Comparison of ENCODE assay signal across 8 cellular contexts in the genomic region with DNA sequence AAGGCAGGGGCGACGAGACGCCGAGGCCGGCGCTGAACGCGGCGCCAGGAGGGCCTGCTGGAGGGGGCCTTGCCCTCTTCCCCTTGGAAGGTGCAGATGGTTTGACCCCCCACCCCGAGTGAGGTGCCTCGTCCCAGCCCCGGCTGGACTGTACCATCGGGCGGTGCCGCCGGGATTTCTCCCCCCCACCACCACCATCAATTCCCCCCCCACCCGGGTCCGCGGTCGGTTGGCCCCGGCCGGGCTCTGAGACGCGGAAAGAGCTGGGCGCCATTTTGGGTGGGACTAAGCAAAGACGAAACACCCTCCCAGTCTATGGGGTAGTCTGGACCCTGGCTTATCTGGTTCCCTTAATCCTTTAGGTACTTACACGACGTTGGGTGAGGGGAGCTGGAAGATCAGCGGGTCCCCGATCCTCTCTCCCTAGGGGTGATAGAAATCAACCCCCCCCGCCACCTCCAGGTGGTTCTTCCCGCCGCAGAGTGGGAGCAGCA. TPM values are rescaled to one million over a fixed set of nuclear protein-coding genes. Genes with fewer than 3 reads are reported as not detected.
A peak's percentile ranks its signal among the peaks of the same experiment; 100 is the strongest.
DNase-seq lines count a peak whose midpoint lies in the region; ATAC-seq and TF ChIP-seq lines count a peak whose summit lies in the region.

A gene with protein sequence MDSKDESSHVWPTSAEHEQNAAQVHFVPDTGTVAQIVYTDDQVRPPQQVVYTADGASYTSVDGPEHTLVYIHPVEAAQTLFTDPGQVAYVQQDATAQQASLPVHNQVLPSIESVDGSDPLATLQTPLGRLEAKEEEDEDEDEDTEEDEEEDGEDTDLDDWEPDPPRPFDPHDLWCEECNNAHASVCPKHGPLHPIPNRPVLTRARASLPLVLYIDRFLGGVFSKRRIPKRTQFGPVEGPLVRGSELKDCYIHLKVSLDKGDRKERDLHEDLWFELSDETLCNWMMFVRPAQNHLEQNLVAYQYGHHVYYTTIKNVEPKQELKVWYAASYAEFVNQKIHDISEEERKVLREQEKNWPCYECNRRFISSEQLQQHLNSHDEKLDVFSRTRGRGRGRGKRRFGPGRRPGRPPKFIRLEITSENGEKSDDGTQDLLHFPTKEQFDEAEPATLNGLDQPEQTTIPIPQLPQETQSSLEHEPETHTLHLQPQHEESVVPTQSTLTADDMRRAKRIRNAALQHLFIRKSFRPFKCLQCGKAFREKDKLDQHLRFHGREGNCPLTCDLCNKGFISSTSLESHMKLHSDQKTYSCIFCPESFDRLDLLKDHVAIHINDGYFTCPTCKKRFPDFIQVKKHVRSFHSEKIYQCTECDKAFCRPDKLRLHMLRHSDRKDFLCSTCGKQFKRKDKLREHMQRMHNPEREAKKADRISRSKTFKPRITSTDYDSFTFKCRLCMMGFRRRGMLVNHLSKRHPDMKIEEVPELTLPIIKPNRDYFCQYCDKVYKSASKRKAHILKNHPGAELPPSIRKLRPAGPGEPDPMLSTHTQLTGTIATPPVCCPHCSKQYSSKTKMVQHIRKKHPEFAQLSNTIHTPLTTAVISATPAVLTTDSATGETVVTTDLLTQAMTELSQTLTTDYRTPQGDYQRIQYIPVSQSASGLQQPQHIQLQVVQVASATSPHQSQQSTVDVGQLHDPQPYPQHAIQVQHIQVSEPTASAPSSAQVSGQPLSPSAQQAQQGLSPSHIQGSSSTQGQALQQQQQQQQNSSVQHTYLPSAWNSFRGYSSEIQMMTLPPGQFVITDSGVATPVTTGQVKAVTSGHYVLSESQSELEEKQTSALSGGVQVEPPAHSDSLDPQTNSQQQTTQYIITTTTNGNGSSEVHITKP (minus strand): TSS at position 484 of the 494 bp plus-strand sequence. CDS start 41,871 bp downstream, outside the sequence.

- H3K9ac ChIP-seq in trophoblast cell (ENCODE audit: low read length), result peak within 1 kb of the TSS; percentile 95

- H3K79me1 ChIP-seq in trophoblast cell (ENCODE audit: low read length), result peaks cover 23% of the 10 kb centered on the region

- peak within 1 kb of the TSS; percentile 97 for H3K27ac ChIP-seq in HEK293 (ENCODE audit: extremely low read depth, low read depth, low read length)
- H3K27ac ChIP-seq in trophoblast cell (ENCODE audit: low read depth, low read length), result peak within 1 kb of the TSS; percentile 98
- peak within 1 kb of the TSS; percentile 100 for H3K27ac ChIP-seq in upper lobe of right lung

- H3K4me3 ChIP-seq in HEK293 (ENCODE audit: low read depth, low read length) (peak within 1 kb of the TSS; percentile 80), trophoblast cell (ENCODE audit: low read depth, low read length) (peak within 1 kb of the TSS; percentile 95), upper lobe of right lung (peak within 1 kb of the TSS; percentile 81)

- peak within 1 kb of the TSS; percentile 100 for H3K14ac ChIP-seq in trophoblast cell (ENCODE audit: low read length)

- no peak within 1 kb of the TSS for H3K23ac ChIP-seq in trophoblast cell (ENCODE audit: low read length)

- DNase-seq in GM10248 (ENCODE audit: extremely low spot score) (peak; percentile 91), MV-4-11 (lab: John Stamatoyannopoulos, UW) (peak; percentile 89), SW 1271 (lab: John Stamatoyannopoulos, UW) (peak; percentile 69 to 94), cardiac septum (ENCODE audit: low spot score) (peak; percentile 95), trophoblast cell (peak; percentile 75 to 87), upper lobe of right lung (peak; percentile 96)
- peak; percentile 86 for DNase-seq in activated naive CD8-positive, alpha-beta T cell treated with anti-CD3 and anti-CD28 coated beads, Interleukin-2, amount 50 U/mL, for 16 hours (ENCODE audit: low read depth, low spot score)

- no peaks in the 10 kb centered on the region for H3K27me3 ChIP-seq in trophoblast cell (ENCODE audit: insufficient read depth, low read length)
- H3K27me3 ChIP-seq in upper lobe of right lung, result no peaks in the 10 kb centered on the region

- H3K79me2 ChIP-seq in trophoblast cell (ENCODE audit: control insufficient read depth, insufficient read depth, low read length, poor library complexity), result peaks cover 18% of the 10 kb centered on the region

- POLR2A ChIA-PET in GM10248 (lab: Yijun Ruan, JAX), result interaction anchor here (0.6 to 1.8 kb wide), 7 partner anchors 12 to 976 kb away, joined by 3 to 6 read pairs (median 4); no protein-coding TSS in a partner anchor
- POLR2A ChIA-PET in HEK293 (lab: Yijun Ruan, JAX), result interaction anchor here (0.6 to 3.8 kb wide), 38 partner anchors 8 to 1867 kb away, joined by 3 to 41 read pairs (median 5); partner anchors contain the start of gene APLP2

- H3K4me1 ChIP-seq in HEK293 (ENCODE audit: control insufficient read depth, insufficient read depth, low read length) (no peaks in the 10 kb centered on the region), trophoblast cell (ENCODE audit: control insufficient read depth in 1 of 2, insufficient read depth in 2 of 2, low read length in 2 of 2) (peaks cover 0 to 4% of the 10 kb centered on the region in 2 experiments), upper lobe of right lung (peaks cover 17% of the 10 kb centered on the region)

- peak within 1 kb of the TSS; percentile 99 for H2AK5ac ChIP-seq in trophoblast cell (ENCODE audit: low read length)

- H2BK120ac ChIP-seq in trophoblast cell (ENCODE audit: insufficient read depth, low read length, poor library complexity), result peak within 1 kb of the TSS; percentile 99

- H2AFZ ChIP-seq in trophoblast cell (ENCODE audit: insufficient read depth, low read length, poor library complexity), result peak within 1 kb of the TSS; percentile 100

- no peaks in the 10 kb centered on the region for H3K36me3 ChIP-seq in HEK293 (ENCODE audit: control insufficient read depth in 2 of 2, insufficient read depth in 1 of 2, low read length in 2 of 2)
- no peaks in the 10 kb centered on the region for H3K36me3 ChIP-seq in trophoblast cell (ENCODE audit: control insufficient read depth in 1 of 2, insufficient read depth in 2 of 2, low read length in 2 of 2)
- H3K36me3 ChIP-seq in upper lobe of right lung, result no peaks in the 10 kb centered on the region

- CTCF ChIA-PET in GM10248 (lab: Yijun Ruan, JAX) (interaction anchor here (1.0 to 2.5 kb wide), 4 partner anchors 10 to 130 kb away, joined by 3 to 12 read pairs (median 5); no protein-coding TSS in a partner anchor), HEK293 (lab: Yijun Ruan, JAX) (interaction anchor here (1.0 kb wide), 1 partner anchor 48 kb away, joined by 3 read pairs; no protein-coding TSS in a partner anchor)

- peak within 1 kb of the TSS; percentile 100 for H4K91ac ChIP-seq in trophoblast cell (ENCODE audit: low read depth, low read length)

- H4K8ac ChIP-seq in trophoblast cell (ENCODE audit: low read depth, low read length), result peak within 1 kb of the TSS; percentile 99

- peak; percentile 89 for ATAC-seq in upper lobe of right lung

- H2BK12ac ChIP-seq in trophoblast cell (ENCODE audit: low read length), result peak within 1 kb of the TSS; percentile 97

- peak within 1 kb of the TSS; percentile 75 for H3K4me2 ChIP-seq in trophoblast cell (ENCODE audit: low read length)

- no CpG with 5 or more reads among the region's 33 CpGs for WGBS in trophoblast cell (ENCODE audit: extremely low coverage, insufficient coverage, insufficient read length)

- no peak for TF ChIP-seq CTCF in GM10248 (IDR thresholded peaks at IDR 0.05; ENCODE audit: control extremely low read depth, extremely low read depth, low read depth, missing control alignments)
- TF ChIP-seq CTCF in HEK293 (tag by site-specific recombination; IDR thresholded peaks at IDR 0.05), result no peak
- no peak for TF ChIP-seq CTCF in upper lobe of right lung (IDR thresholded peaks at IDR 0.05)

- peak within 1 kb of the TSS; percentile 100 for H2BK5ac ChIP-seq in trophoblast cell (ENCODE audit: low read depth, low read length, poor library complexity)

- no peaks in the 10 kb centered on the region for H3K9me3 ChIP-seq in HEK293 (ENCODE audit: control insufficient read depth, insufficient read depth, low read depth, low read length)
- H3K9me3 ChIP-seq in trophoblast cell (ENCODE audit: insufficient read depth, low read depth, low read length), result no peaks in the 10 kb centered on the region
- H3K9me3 ChIP-seq in upper lobe of right lung, result no peaks in the 10 kb centered on the region

- H3K4ac ChIP-seq in trophoblast cell (ENCODE audit: low read depth, low read length), result peak within 1 kb of the TSS; percentile 98

- H4K12ac ChIP-seq in trophoblast cell (ENCODE audit: low read depth, low read length), result peak within 1 kb of the TSS; percentile 100

- peak within 1 kb of the TSS; percentile 100 for H3K18ac ChIP-seq in trophoblast cell (ENCODE audit: low read length)

- intact Hi-C loops in cardiac septum (cut with DNase I) (loop anchor here (5.0 kb wide), 1 partner anchor 130 kb away; no protein-coding TSS in a partner anchor), upper lobe of right lung (cut with DNase I) (no loop called here)

TF ChIP-seq in HEK293, 187 proteins besides CTCF, POLR2A, EP300 and RAD21 (continues in another document):
- TF ChIP-seq ZNF354C (tag by site-specific recombination; IDR thresholded peaks at IDR 0.05; ENCODE audit: borderline replicate concordance, low read depth), result no peak
- peak; percentile 50; the same call in 1 of the 2 replicates for TF ChIP-seq ZNF18 (tag by site-specific recombination; IDR thresholded peaks at IDR 0.05)
- TF ChIP-seq ZXDB (tag by site-specific recombination; IDR thresholded peaks at IDR 0.05), result peak; percentile 20
- no peak for TF ChIP-seq MEIS1 (CRISPR knock-in tag; IDR thresholded peaks at IDR 0.05; ENCODE audit: borderline replicate concordance)
- TF ChIP-seq ZBTB20 (tag by site-specific recombination; IDR thresholded peaks at IDR 0.05), result 0 out of 2 replicates have a peak, but pooled peaks have one; percentile 6
- TF ChIP-seq ZNF23 (tag by site-specific recombination; IDR thresholded peaks at IDR 0.05; ENCODE audit: borderline replicate concordance), result no peak
- peak; percentile 37; the same call in 1 of the 2 replicates for TF ChIP-seq KLF16 (tag by site-specific recombination; IDR thresholded peaks at IDR 0.05)
- peak; percentile 17; the same call in 1 of the 2 replicates for TF ChIP-seq KLF7 (tag by site-specific recombination; IDR thresholded peaks at IDR 0.05; ENCODE audit: borderline replicate concordance)

RNA-seq across cellular contexts. Expression of the gene that starts here (rescaled TPM):
- total RNA-seq in cardiac septum, result 6.7 TPM
- polyA plus RNA-seq in trophoblast cell (2013), result 8.9 and 9.1 TPM in 2 replicates
- total RNA-seq in upper lobe of right lung, result 15.7 TPM

Comparison
In these comparisons a context has a peak if more than half of its experiments do, and no peak if none do; other contexts are left out.
1. Peak in every context shown above with its lines: DNase-seq, ATAC-seq, H3K4me3 ChIP-seq and H3K27ac ChIP-seq.